Comparison of ENCODE assay signal across 17 cellular contexts in the genomic region with DNA sequence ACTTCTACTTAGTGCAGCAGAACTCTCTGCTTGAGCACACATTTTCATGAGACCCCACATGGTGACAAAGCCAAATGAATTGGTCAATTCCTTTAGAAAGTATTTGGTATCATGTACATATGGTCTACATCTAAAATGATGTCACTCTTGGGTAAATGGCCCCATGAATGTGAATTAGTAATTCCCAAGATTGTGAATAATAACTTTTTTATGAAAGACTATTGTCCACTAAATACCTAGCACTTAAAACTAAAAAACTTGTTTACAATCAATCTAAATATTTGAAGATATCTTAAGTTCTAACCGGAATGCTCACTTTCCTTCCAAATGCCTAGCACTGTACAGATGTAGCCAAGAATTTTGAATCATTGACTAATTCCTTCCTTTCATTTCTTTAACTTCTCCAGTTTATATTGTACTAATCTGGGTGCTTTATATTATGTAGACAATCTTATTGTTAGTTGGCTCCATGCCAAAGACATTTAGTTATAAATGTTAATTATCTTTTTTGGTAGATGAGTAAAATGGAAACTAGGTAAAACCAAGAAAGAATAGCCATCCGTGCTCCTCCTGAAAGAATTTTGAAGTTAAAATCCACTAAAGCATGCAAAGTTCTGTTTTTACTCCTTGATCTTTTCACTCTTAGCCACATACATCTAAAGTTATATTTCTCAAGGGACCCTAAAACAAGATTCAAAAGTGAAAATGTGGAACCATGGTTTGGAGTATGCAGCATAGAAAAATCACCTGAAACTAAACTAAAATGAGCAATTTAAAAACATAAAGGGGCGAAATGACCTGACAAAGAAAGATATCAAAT.
A peak's percentile ranks its signal among the peaks of the same experiment; 100 is the strongest.
DNase-seq lines count a peak whose midpoint lies in the region; ATAC-seq and TF ChIP-seq lines count a peak whose summit lies in the region.
"Had no signal": no experiment of that assay in that cellular context is flagged by ENCODE, and none has a peak within 500 bp of the region (broad histone marks: within the 10 kb centered on the region; RNA-seq: fewer than 3 reads in every experiment).

No MANE protein-coding gene starts in this region.

- POLR2A ChIA-PET in A673 (lab: Charles Lee; ENCODE audit: low non-redundant PET) = no interaction called here
- POLR2A ChIA-PET in activated CD8-positive, alpha-beta T cell treated with anti-CD3 and anti-CD28 coated beads for 36 hours (lab: Charles Lee) = no interaction called here

- H3K4me1 Mint-ChIP-seq in activated CD8-positive, alpha-beta T cell treated with anti-CD3 and anti-CD28 coated beads for 36 hours (ENCODE audit: low read depth) = no peaks in the 10 kb centered on the region

- H3K9me3 ChIP-seq in A673 (ENCODE audit: low read depth, low read length, poor library complexity, severe bottlenecking) (no peaks in the 10 kb centered on the region), sigmoid colon (no peaks in the 10 kb centered on the region)
- H3K9me3 ChIP-seq: body of pancreas, gastroesophageal sphincter, neutrophil had no signal

- no peak overlapping the region for H3K27ac Mint-ChIP-seq in activated CD8-positive, alpha-beta T cell treated with anti-CD3 and anti-CD28 coated beads for 36 hours
- H3K27ac Mint-ChIP-seq: memory B cell had no signal

- CTCF ChIA-PET in A673 (lab: Charles Lee) = no interaction called here
- CTCF ChIA-PET in activated CD8-positive, alpha-beta T cell treated with anti-CD3 and anti-CD28 coated beads for 36 hours (lab: Charles Lee) = no interaction called here

- H3K4me3 ChIP-seq in A673 (ENCODE audit: low read depth, low read length, poor library complexity, severe bottlenecking) (no peak overlapping the region), choroid plexus epithelial cell (ENCODE audit: low read depth, low read length) (no peak overlapping the region), sigmoid colon (no peak overlapping the region)
- H3K4me3 ChIP-seq: body of pancreas, gastroesophageal sphincter, smooth muscle cell had no signal

- H3K36me3 Mint-ChIP-seq in activated CD8-positive, alpha-beta T cell treated with anti-CD3 and anti-CD28 coated beads for 36 hours (ENCODE audit: low read depth) = no peaks in the 10 kb centered on the region
- H3K36me3 Mint-ChIP-seq: memory B cell had no signal

- TF ChIP-seq CTCF in A673 (conservative IDR thresholded peaks at IDR 0.05; ENCODE audit: low read depth, low read length) (no peak), choroid plexus epithelial cell (conservative IDR thresholded peaks at IDR 0.05; ENCODE audit: low read depth, low read length) (no peak), sigmoid colon (IDR thresholded peaks at IDR 0.05) (no peak)
- no peak for TF ChIP-seq CTCF in activated CD8-positive, alpha-beta T cell treated with anti-CD3 and anti-CD28 coated beads for 36 hours (IDR thresholded peaks at IDR 0.05)

- BruUV-seq in A673 (replicated peaks; lab: Mats Ljungman, UMichigan) = no TSS peak

- H3K36me3 ChIP-seq in A673 (ENCODE audit: insufficient read depth, low read length, poor library complexity, severe bottlenecking) (no peaks in the 10 kb centered on the region), sigmoid colon (no peaks in the 10 kb centered on the region)
- H3K36me3 ChIP-seq: gastroesophageal sphincter, neutrophil had no signal

- no peak overlapping the region for H3K4me3 Mint-ChIP-seq in activated CD8-positive, alpha-beta T cell treated with anti-CD3 and anti-CD28 coated beads for 36 hours
- H3K4me3 Mint-ChIP-seq: memory B cell had no signal

- TF ChIP-seq POLR2A in sigmoid colon (IDR thresholded peaks at IDR 0.05) = no peak

- H3K27ac ChIP-seq in A673 (ENCODE audit: low read depth, low read length, poor library complexity, severe bottlenecking) (no peak overlapping the region), sigmoid colon (no peak overlapping the region)
- H3K27ac ChIP-seq: 22Rv1, body of pancreas, neutrophil had no signal

- TF ChIP-seq EP300 in sigmoid colon (IDR thresholded peaks at IDR 0.05) = no peak

- ATAC-seq in GM19452 (IDR thresholded peaks at IDR 0.05; ENCODE audit: unreplicated experiment) (peak; percentile 48), HG03139 (IDR thresholded peaks at IDR 0.05; ENCODE audit: unreplicated experiment) (peak; percentile 53)
- ATAC-seq in activated CD8-positive, alpha-beta T cell treated with anti-CD3 and anti-CD28 coated beads for 36 hours = no peak
- ATAC-seq: body of pancreas had no signal

- H3K27me3 ChIP-seq in A673 (replicated peaks; ENCODE audit: insufficient read depth, low read depth, low read length, poor library complexity) = no peaks in the 10 kb centered on the region
- H3K27me3 ChIP-seq in sigmoid colon = no peaks in the 10 kb centered on the region
- H3K27me3 ChIP-seq: body of pancreas, gastroesophageal sphincter, neutrophil had no signal

- DNase-seq in A673 (ENCODE audit: low spot score) (peak; percentile 24), choroid plexus epithelial cell (ENCODE audit: low read depth) (peak; percentile 21), GF-D8 (lab: John Stamatoyannopoulos, UW) (no peak), DMS79 (lab: John Stamatoyannopoulos, UW) (no peak), sigmoid colon (no peak)
- DNase-seq in activated CD8-positive, alpha-beta T cell treated with anti-CD3 and anti-CD28 coated beads for 36 hours = no peak
- DNase-seq: activated gamma-delta T cell treated with Interleukin-2 at 50 U/mL for 16 hours; effector CD4-positive, alpha-beta T cell; NCI-H2107 had no signal

- H3K27me3 Mint-ChIP-seq in activated CD8-positive, alpha-beta T cell treated with anti-CD3 and anti-CD28 coated beads for 36 hours = no peaks in the 10 kb centered on the region
- H3K27me3 Mint-ChIP-seq: memory B cell had no signal

- H3K4me1 ChIP-seq in A673 (ENCODE audit: insufficient read depth, low read length, poor library complexity, severe bottlenecking) (peaks cover 31% of the 10 kb centered on the region), sigmoid colon (peaks cover 0 to 25% (median 0%) of the 10 kb centered on the region in 4 donors)
- H3K4me1 ChIP-seq: body of pancreas had no signal

- intact Hi-C loops in A673 (cut with micrococcal nuclease; ENCODE audit: unreplicated experiment) (no loop called here), sigmoid colon (cut with DNase I) (no loop called here)
- intact Hi-C loops in activated CD8-positive, alpha-beta T cell treated with anti-CD3 and anti-CD28 coated beads for 36 hours (cut with micrococcal nuclease) = no loop called here

- WGBS in sigmoid colon, 2 donors = 63 to 70% methylated on average over 3 of the region's 3 CpGs

- no peaks in the 10 kb centered on the region for H3K9me3 Mint-ChIP-seq in activated CD8-positive, alpha-beta T cell treated with anti-CD3 and anti-CD28 coated beads for 36 hours

Comparison
In these comparisons a context has a peak if more than half of its experiments do, and no peak if none do; other contexts are left out.
1. DNase-seq: peak in A673 (single experiment) and choroid plexus epithelial cell (single experiment); none in GF-D8 (single experiment), activated CD8-positive, alpha-beta T cell treated with anti-CD3 and anti-CD28 coated beads for 36 hours (single experiment), DMS79 (single experiment) and sigmoid colon (single experiment).